ENCODE assay signal across 26 cellular contexts in genomic region chr5:171457208-171457981, GRCh38. TPM values are rescaled to one million over a fixed set of nuclear protein-coding genes. Genes with fewer than 3 reads are reported as not detected.
DNase-seq lines count a peak whose midpoint lies in the region; ATAC-seq, FAIRE-seq and TF ChIP-seq lines count a peak whose summit lies in the region.
"Had no signal": no experiment of that assay in that cellular context is flagged by ENCODE, and none has a peak within 500 bp of the region (broad histone marks: within the 10 kb centered on the region; RNA-seq: fewer than 3 reads in every experiment).

No MANE protein-coding gene starts in this region.

- peaks cover 12% of the 10 kb centered on the region for H3K27me3 Mint-ChIP-seq in activated T-helper 1 cell treated with anti-CD3 and anti-CD28 coated beads, Interleukin-12 subunit alpha, Interleukin-12 subunit beta, Interleukin-2, Interleukin-4 antibody, amounts not matched to agents 30 ng/mL and 10 ng/mL and 1 ng/mL, durations not matched to agents 14 hours and 24 hours and 36 hours (ENCODE audit: insufficient read depth)
- peaks cover 3% of the 10 kb centered on the region for H3K27me3 Mint-ChIP-seq in mesothelial cell of epicardium (ENCODE audit: low read depth)

- H4K20me1 ChIP-seq in K562 (replicated peaks; ENCODE audit: control insufficient read depth, insufficient read depth, low read length) = no peaks in the 10 kb centered on the region
- H4K20me1 ChIP-seq: BLaER1 had no signal

- no peaks in the 10 kb centered on the region for H3K4me1 Mint-ChIP-seq in activated T-helper 1 cell treated with anti-CD3 and anti-CD28 coated beads, Interleukin-12 subunit alpha, Interleukin-12 subunit beta, Interleukin-2, Interleukin-4 antibody, amounts not matched to agents 30 ng/mL and 10 ng/mL and 1 ng/mL, durations not matched to agents 14 hours and 24 hours and 36 hours (ENCODE audit: low read depth)
- no peaks in the 10 kb centered on the region for H3K4me1 Mint-ChIP-seq in mesothelial cell of epicardium
- H3K4me1 Mint-ChIP-seq: CD14-positive monocyte; CD4-positive, alpha-beta memory T cell had no signal

- peak; percentile 10 for DNase-seq in RWPE2 (ENCODE audit: low spot score)
- peak in 3 of 4 experiments; percentile 30 to 50 (median 49) for DNase-seq in K562 (ENCODE audit: extremely low read depth in 1 of 4, low spot score in 3 of 4)
- no peak for DNase-seq in activated T-helper 1 cell treated with anti-CD3 and anti-CD28 coated beads, Interleukin-12 subunit alpha, Interleukin-12 subunit beta, Interleukin-2, Interleukin-4 antibody, amounts not matched to agents 30 ng/mL and 10 ng/mL and 1 ng/mL, durations not matched to agents 14 hours and 24 hours and 36 hours (ENCODE audit: low spot score)
- no peak for DNase-seq in activated CD8-positive, alpha-beta memory T cell treated with anti-CD3 and anti-CD28 coated beads for 24 hours
- DNase-seq in mesothelial cell of epicardium (ENCODE audit: low spot score in 2 of 2, unreplicated experiment in 2 of 2) = no peak
- DNase-seq: 8988T; ACHN; BE2C; C1 segment of cervical spinal cord; CD4-positive, alpha-beta memory T cell; CD4-positive, CD25-positive, alpha-beta regulatory T cell; COR-L47; DMS 273 treated with DMSO at 0.1 percent for 48 hours; DMS153; DMS53; DMS79; DND-41; EL; GDM1 had no signal

- H3K9me1 ChIP-seq in K562 (ENCODE audit: control insufficient read depth, insufficient read depth, low read length) = no peaks in the 10 kb centered on the region

- no peak for TF ChIP-seq POLR2A in K562 (conservative IDR thresholded peaks at IDR 0.05)

- POLR2A ChIA-PET in K562 (lab: Yijun Ruan, JAX) = no interaction called here

- no peak overlapping the region for H3K27ac ChIP-seq in RWPE2 (ENCODE audit: poor library complexity, severe bottlenecking)
- no peak overlapping the region for H3K27ac ChIP-seq in K562 (ENCODE audit: extremely low read depth, low read depth, low read length)
- H3K27ac ChIP-seq: BLaER1 had no signal

- H3K4me1 ChIP-seq in RWPE2 (ENCODE audit: insufficient read depth, poor library complexity, severe bottlenecking) (no peaks in the 10 kb centered on the region), K562 (replicated peaks in 1 of 2; ENCODE audit: control insufficient read depth in 2 of 2, insufficient read depth in 2 of 2, low read length in 2 of 2) (0 out of 5 replicates have a peak, but pooled peaks cover 0 to under 1% of the 10 kb centered on the region in 2 experiments)
- H3K4me1 ChIP-seq: BE2C, BLaER1 had no signal

- no peak overlapping the region for H2AFZ ChIP-seq in K562 (ENCODE audit: low read depth, low read length)

- no peak for TF ChIP-seq CTCF in RWPE2 (IDR thresholded peaks at IDR 0.05; ENCODE audit: poor library complexity, severe bottlenecking)
- no peak for TF ChIP-seq CTCF in K562 (IDR thresholded peaks at IDR 0.05 in 2 of 3, conservative IDR thresholded peaks at IDR 0.05 in 1 of 3; ENCODE audit: insufficient read depth in 2 of 3, low read depth in 1 of 3, low read length in 3 of 3)
- no peak for TF ChIP-seq CTCF in mesothelial cell of epicardium (IDR thresholded peaks at IDR 0.05; ENCODE audit: unreplicated experiment)

- H3K4me2 ChIP-seq in K562 (ENCODE audit: insufficient read depth, low read length) = no peak overlapping the region
- H3K4me2 ChIP-seq: BLaER1 had no signal

- H3K9ac ChIP-seq in K562 (ENCODE audit: insufficient read depth in 1 of 2, low read depth in 2 of 2, low read length in 2 of 2) = no peak overlapping the region
- H3K9ac ChIP-seq: BLaER1 had no signal

- CTCF ChIA-PET in K562 (lab: Yijun Ruan, JAX; ENCODE audit: low intra/inter-chr PET ratio) = no interaction called here

- no peak for ATAC-seq in RWPE2 (ENCODE audit: low read depth)
- no peak for ATAC-seq in K562
- ATAC-seq: GM12878 had no signal

- H3K27ac Mint-ChIP-seq in activated T-helper 1 cell treated with anti-CD3 and anti-CD28 coated beads, Interleukin-12 subunit alpha, Interleukin-12 subunit beta, Interleukin-2, Interleukin-4 antibody, amounts not matched to agents 30 ng/mL and 10 ng/mL and 1 ng/mL, durations not matched to agents 14 hours and 24 hours and 36 hours = no peak overlapping the region
- H3K27ac Mint-ChIP-seq in mesothelial cell of epicardium = no peak overlapping the region
- H3K27ac Mint-ChIP-seq: CD14-positive monocyte; CD4-positive, alpha-beta memory T cell; CD4-positive, CD25-positive, alpha-beta regulatory T cell; CD8-positive, alpha-beta memory T cell had no signal

- H3K36me3 ChIP-seq in RWPE2 (ENCODE audit: low read depth) = no peaks in the 10 kb centered on the region
- H3K36me3 ChIP-seq in K562 (ENCODE audit: control insufficient read depth, insufficient read depth, low read length) = no peaks in the 10 kb centered on the region
- H3K36me3 ChIP-seq: BE2C, BLaER1 had no signal

- 18% methylated on average over 25 of the region's 25 CpGs for WGBS in K562 (ENCODE audit: insufficient coverage, low coverage, missing lambda C conversion rate)

- H3K79me2 ChIP-seq in K562 (ENCODE audit: control insufficient read depth, insufficient read depth, low read length) = no peaks in the 10 kb centered on the region

- H3K4me3 ChIP-seq in RWPE2 (ENCODE audit: severe bottlenecking) (no peak overlapping the region), K562 (no peak overlapping the region)
- H3K4me3 ChIP-seq: BLaER1, GM12878 had no signal

- TF ChIP-seq RAD21 in K562 (CRISPR knock-in tag; conservative IDR thresholded peaks at IDR 0.05 in 1 of 2, IDR thresholded peaks at IDR 0.05 in 1 of 2) = no peak

- no peak overlapping the region for H3K4me3 Mint-ChIP-seq in activated T-helper 1 cell treated with anti-CD3 and anti-CD28 coated beads, Interleukin-12 subunit alpha, Interleukin-12 subunit beta, Interleukin-2, Interleukin-4 antibody, amounts not matched to agents 30 ng/mL and 10 ng/mL and 1 ng/mL, durations not matched to agents 14 hours and 24 hours and 36 hours
- H3K4me3 Mint-ChIP-seq in mesothelial cell of epicardium = no peak overlapping the region
- H3K4me3 Mint-ChIP-seq: CD14-positive monocyte; CD4-positive, alpha-beta memory T cell; CD4-positive, CD25-positive, alpha-beta regulatory T cell; CD8-positive, alpha-beta memory T cell had no signal

- in situ Hi-C loops in K562 (cut with MboI) = no loop called here

- H3K9me3 Mint-ChIP-seq in activated T-helper 1 cell treated with anti-CD3 and anti-CD28 coated beads, Interleukin-12 subunit alpha, Interleukin-12 subunit beta, Interleukin-2, Interleukin-4 antibody, amounts not matched to agents 30 ng/mL and 10 ng/mL and 1 ng/mL, durations not matched to agents 14 hours and 24 hours and 36 hours = no peaks in the 10 kb centered on the region
- H3K9me3 Mint-ChIP-seq in mesothelial cell of epicardium = no peaks in the 10 kb centered on the region
- H3K9me3 Mint-ChIP-seq: CD4-positive, alpha-beta memory T cell; CD8-positive, alpha-beta memory T cell had no signal

- BruUV-seq in K562 (replicated peaks; lab: Mats Ljungman, UMichigan) = no TSS peak

- TF ChIP-seq EP300 in K562 (IDR thresholded peaks at IDR 0.05; ENCODE audit: low read length) = no peak

- H3K36me3 Mint-ChIP-seq in activated T-helper 1 cell treated with anti-CD3 and anti-CD28 coated beads, Interleukin-12 subunit alpha, Interleukin-12 subunit beta, Interleukin-2, Interleukin-4 antibody, amounts not matched to agents 30 ng/mL and 10 ng/mL and 1 ng/mL, durations not matched to agents 14 hours and 24 hours and 36 hours (ENCODE audit: low read depth) = no peaks in the 10 kb centered on the region
- peaks cover 5% of the 10 kb centered on the region for H3K36me3 Mint-ChIP-seq in mesothelial cell of epicardium
- H3K36me3 Mint-ChIP-seq: CD14-positive monocyte; CD4-positive, alpha-beta memory T cell; CD4-positive, CD25-positive, alpha-beta regulatory T cell; CD8-positive, alpha-beta memory T cell had no signal

- H3K27me3 ChIP-seq in RWPE2 (ENCODE audit: insufficient read depth, poor library complexity, severe bottlenecking) (no peaks in the 10 kb centered on the region), K562 (ENCODE audit: control insufficient read depth in 2 of 2, insufficient read depth in 2 of 2, low read length in 2 of 2) (peaks cover 29 to 68% of the 10 kb centered on the region in 2 experiments)
- H3K27me3 ChIP-seq: BE2C had no signal

- intact Hi-C loops in K562 (cut with micrococcal nuclease) = no loop called here
- intact Hi-C loops in activated T-helper 1 cell treated with anti-CD3 and anti-CD28 coated beads, Interleukin-12 subunit alpha, Interleukin-12 subunit beta, Interleukin-2, Interleukin-4 antibody, amounts not matched to agents 30 ng/mL and 10 ng/mL and 1 ng/mL, durations not matched to agents 14 hours and 24 hours and 36 hours (cut with micrococcal nuclease) = no loop called here

- no peak for FAIRE-seq in K562 (lab: Jason Lieb, UNC)
- FAIRE-seq: A204.1, GM12878, GM12892, GM18507 had no signal

- no peaks in the 10 kb centered on the region for H3K9me3 ChIP-seq in RWPE2 (ENCODE audit: severe bottlenecking)
- no peaks in the 10 kb centered on the region for H3K9me3 ChIP-seq in K562 (replicated peaks; ENCODE audit: control insufficient read depth, insufficient read depth, low read depth, low read length)
- H3K9me3 ChIP-seq: BE2C, BLaER1 had no signal

RNA-seq across cellular contexts. Expression of gene FGF18, which starts 37.9 kb away (rescaled TPM):
- 0.21 TPM in 1 of 2 replicates, not detected in the other for total RNA-seq in K562 (2011; cell fraction: chromatin; rRNA removed; ENCODE audit: low replicate concordance)
- total RNA-seq in K562 (2011; cell fraction: nucleolus; rRNA removed) = 0.17 TPM in 1 of 2 replicates, not detected in the other
- not detected in 2 replicates for total RNA-seq in K562 (2011; cell fraction: nucleoplasm; rRNA removed)
- 0.05 TPM in 1 of 2 replicates, not detected in the other for total RNA-seq in K562 (2014; rRNA removed)
- not detected in 2 replicates for total RNA-seq in K562 (2014; rRNA removed; fragmentation: Illumina TruSeq; extraction: Trizol)
- not detected in 2 replicates for total RNA-seq in K562 (2015; rRNA removed; fragmentation: Illumina TruSeq; extraction: Trizol)
- total RNA-seq in K562 (2021) = 0.18 TPM in 1 of 2 replicates, not detected in the other
- not detected in 2 replicates for polyA plus RNA-seq in K562 (2011; rRNA removed)
- 0.06 TPM in 1 of 2 replicates, not detected in the other for polyA plus RNA-seq in K562 (2011; cell fraction: cytosol; rRNA removed)
- polyA plus RNA-seq in K562 (2011; cell fraction: nucleus; rRNA removed) = 0.11 and 0.22 TPM in 2 replicates
- 0.04 and 0.05 TPM in 2 replicates for polyA plus RNA-seq in K562 (2012)
- polyA plus RNA-seq in K562 (2014; fragmentation: Illumina TruSeq; extraction: Trizol) = not detected in 2 replicates
- polyA plus RNA-seq in K562 (2014; fragmentation: Nextera tagmentation; extraction: Ambion mirVana) = not detected
- 0.11 TPM in 1 of 2 replicates, not detected in the other for polyA plus RNA-seq in K562 (2014; rRNA removed)
- not detected in 2 replicates for polyA minus RNA-seq in K562 (2011; rRNA and poly(A)+ RNA removed)
- polyA minus RNA-seq in K562 (2011; cell fraction: cytosol; rRNA and poly(A)+ RNA removed) = not detected in 2 replicates
- 0.13 and 0.22 TPM in 2 replicates for polyA minus RNA-seq in K562 (2011; cell fraction: nucleus; rRNA and poly(A)+ RNA removed)
- 0.17 and 0.21 TPM in 2 replicates for total RNA-seq in activated T-helper 1 cell treated with anti-CD3 and anti-CD28 coated beads, Interleukin-12 subunit alpha, Interleukin-12 subunit beta, Interleukin-2, Interleukin-4 antibody, amounts not matched to agents 30 ng/mL and 10 ng/mL and 1 ng/mL, durations not matched to agents 14 hours and 24 hours and 36 hours
- 10.2 to 11.7 TPM (median 11.3 TPM) in 3 replicates for total RNA-seq in mesothelial cell of epicardium
- polyA plus RNA-seq: CD14-positive monocyte; CD8-positive, alpha-beta memory T cell had no signal

Comparison
In these comparisons a context has a peak if more than half of its experiments do, and no peak if none do; other contexts are left out.
1. DNase-seq: peak in RWPE2 (single experiment) and K562 (3 of 4); none in activated T-helper 1 cell treated with anti-CD3 and anti-CD28 coated beads, Interleukin-12 subunit alpha, Interleukin-12 subunit beta, Interleukin-2, Interleukin-4 antibody, amounts not matched to agents 30 ng/mL and 10 ng/mL and 1 ng/mL, durations not matched to agents 14 hours and 24 hours and 36 hours (single experiment), activated CD8-positive, alpha-beta memory T cell treated with anti-CD3 and anti-CD28 coated beads for 24 hours (single experiment) and mesothelial cell of epicardium (0 of 2).